ENCODE assay signal across 26 cellular contexts in genomic region chr9:77901771-77902170, GRCh38.
"Had no signal": no experiment of that assay in that cellular context is flagged by ENCODE, and none has a peak within 500 bp of the region (broad histone marks: within the 10 kb centered on the region; RNA-seq: fewer than 3 reads in every experiment).

No MANE protein-coding gene starts in this region.

- H3K4me3 Mint-ChIP-seq: activated CD8-positive, alpha-beta memory T cell treated with anti-CD3 and anti-CD28 coated beads, Interleukin-2, amount 10 ng/mL, durations not matched to agents 7 days and 5 days; activated CD8-positive, alpha-beta T cell treated with anti-CD3 and anti-CD28 coated beads, Interleukin-2, amount 10 ng/mL, durations not matched to agents 7 days and 5 days; activated naive CD4-positive, alpha-beta T cell treated with anti-CD3 and anti-CD28 coated beads, Interleukin-2, amount 50 U/mL, for 24 hours; activated naive CD8-positive, alpha-beta T cell treated with anti-CD3 and anti-CD28 coated beads, Interleukin-2, amount 50 U/mL, for 24 hours; naive B cell; nephron progenitor cell; stimulated activated naive B cell treated with anti-CD40 and anti-IgM and Interleukin-4, amounts not matched to agents 10 μg/mL and 1 μg/mL and 100 μg/mL, for 72 hours had no signal

- H3K27ac ChIP-seq: epithelial cell of prostate, gastrocnemius medialis, right atrium auricular region, stomach, thyroid gland, upper lobe of right lung had no signal

- H3K9me3 ChIP-seq: gastrocnemius medialis, right atrium auricular region, stomach, thyroid gland, upper lobe of right lung had no signal

- FAIRE-seq: TTC549 had no signal

- ATAC-seq: activated CD8-positive, alpha-beta memory T cell treated with anti-CD3 and anti-CD28 coated beads, Interleukin-2, amount 10 ng/mL, durations not matched to agents 7 days and 5 days; activated CD8-positive, alpha-beta T cell treated with anti-CD3 and anti-CD28 coated beads, Interleukin-2, amount 10 ng/mL, durations not matched to agents 7 days and 5 days; activated naive CD8-positive, alpha-beta T cell treated with anti-CD3 and anti-CD28 coated beads, Interleukin-2, amount 50 U/mL, for 24 hours; gastrocnemius medialis; left ventricle myocardium superior; stimulated activated naive B cell treated with anti-CD40 and anti-IgM and Interleukin-4, amounts not matched to agents 10 μg/mL and 1 μg/mL and 100 μg/mL, for 72 hours; upper lobe of right lung had no signal

- H3K27ac Mint-ChIP-seq: activated CD8-positive, alpha-beta memory T cell treated with anti-CD3 and anti-CD28 coated beads, Interleukin-2, amount 10 ng/mL, durations not matched to agents 7 days and 5 days; activated CD8-positive, alpha-beta T cell treated with anti-CD3 and anti-CD28 coated beads, Interleukin-2, amount 10 ng/mL, durations not matched to agents 7 days and 5 days; activated naive CD4-positive, alpha-beta T cell treated with anti-CD3 and anti-CD28 coated beads, Interleukin-2, amount 50 U/mL, for 24 hours; activated naive CD8-positive, alpha-beta T cell treated with anti-CD3 and anti-CD28 coated beads, Interleukin-2, amount 50 U/mL, for 24 hours; activated T-helper 2 cell treated with anti-CD3 and anti-CD28 coated beads, Interferon-gamma antibody, Interleukin-2, Interleukin-4, amounts not matched to agents 10 μg/mL and 5 μg/mL and 100 μg/mL, durations not matched to agents 14 hours and 24 hours and 36 hours; naive B cell; nephron progenitor cell; stimulated activated naive B cell treated with anti-CD40 and anti-IgM and Interleukin-4, amounts not matched to agents 10 μg/mL and 1 μg/mL and 100 μg/mL, for 72 hours had no signal

- H3K36me3 ChIP-seq: gastrocnemius medialis, right atrium auricular region, stomach, thyroid gland, upper lobe of right lung had no signal

- H3K9me3 Mint-ChIP-seq: activated naive CD4-positive, alpha-beta T cell treated with anti-CD3 and anti-CD28 coated beads, Interleukin-2, amount 50 U/mL, for 24 hours; activated naive CD8-positive, alpha-beta T cell treated with anti-CD3 and anti-CD28 coated beads, Interleukin-2, amount 50 U/mL, for 24 hours; activated T-helper 2 cell treated with anti-CD3 and anti-CD28 coated beads, Interferon-gamma antibody, Interleukin-2, Interleukin-4, amounts not matched to agents 10 μg/mL and 5 μg/mL and 100 μg/mL, durations not matched to agents 14 hours and 24 hours and 36 hours; naive B cell; nephron progenitor cell; stimulated activated naive B cell treated with anti-CD40 and anti-IgM and Interleukin-4, amounts not matched to agents 10 μg/mL and 1 μg/mL and 100 μg/mL, for 72 hours had no signal

- DNase-seq: activated CD4-positive, alpha-beta T cell treated with anti-CD3 and anti-CD28 coated beads for 1 hour; activated CD4-positive, alpha-beta T cell treated with anti-CD3 and anti-CD28 coated beads, Interleukin-2, amount 50 U/mL, for 1 hour; activated CD8-positive, alpha-beta memory T cell treated with anti-CD3 and anti-CD28 coated beads, Interleukin-2, amount 10 ng/mL, durations not matched to agents 7 days and 5 days; activated CD8-positive, alpha-beta T cell treated with anti-CD3 and anti-CD28 coated beads, Interleukin-2, amount 10 ng/mL, durations not matched to agents 7 days and 5 days; activated naive CD8-positive, alpha-beta T cell treated with anti-CD3 and anti-CD28 coated beads, Interleukin-2, amount 50 U/mL, for 24 hours; activated T-cell treated with anti-CD3 and anti-CD28 coated beads, Interleukin-2, amount 50 U/mL, for 48 hours; amygdala; central memory CD4-positive, alpha-beta T cell; gastrocnemius medialis; glutamatergic neuron; left ventricle myocardium superior; naive B cell; nephron progenitor cell; stimulated activated CD4-positive, alpha-beta T cell treated with anti-CD3 and anti-CD28 coated beads, Interleukin-1b, Interleukin-23, amount 100 ng/mL, for 48 hours; stimulated activated CD4-positive, alpha-beta T cell treated with anti-CD3 and anti-CD28 coated beads, Interleukin-4, amount 100 ng/mL, for 4 hours; stimulated activated CD8-positive, alpha-beta memory T cell treated with anti-CD3 and anti-CD28 coated beads, Interleukin-4, amount 100 ng/mL, for 48 hours; stimulated activated naive B cell treated with anti-CD40 and anti-IgM and Interleukin-4, amounts not matched to agents 10 μg/mL and 1 μg/mL and 100 μg/mL, for 72 hours; stomach; thyroid gland; upper lobe of right lung had no signal

- H3K36me3 Mint-ChIP-seq: naive B cell; stimulated activated naive B cell treated with anti-CD40 and anti-IgM and Interleukin-4, amounts not matched to agents 10 μg/mL and 1 μg/mL and 100 μg/mL, for 72 hours had no signal

- H3K4me2 ChIP-seq: smooth muscle cell had no signal

- H3K27me3 ChIP-seq: gastrocnemius medialis, right atrium auricular region, stomach, thyroid gland, upper lobe of right lung had no signal

- H3K4me1 Mint-ChIP-seq: naive B cell; stimulated activated naive B cell treated with anti-CD40 and anti-IgM and Interleukin-4, amounts not matched to agents 10 μg/mL and 1 μg/mL and 100 μg/mL, for 72 hours had no signal

- H3K27me3 Mint-ChIP-seq: activated naive CD4-positive, alpha-beta T cell treated with anti-CD3 and anti-CD28 coated beads, Interleukin-2, amount 50 U/mL, for 24 hours; activated naive CD8-positive, alpha-beta T cell treated with anti-CD3 and anti-CD28 coated beads, Interleukin-2, amount 50 U/mL, for 24 hours had no signal

- H3K4me3 ChIP-seq: gastrocnemius medialis, right atrium auricular region, smooth muscle cell, stomach, thyroid gland, upper lobe of right lung had no signal
